Comparison of ENCODE assay signal across 1 cellular context in the genomic region with DNA sequence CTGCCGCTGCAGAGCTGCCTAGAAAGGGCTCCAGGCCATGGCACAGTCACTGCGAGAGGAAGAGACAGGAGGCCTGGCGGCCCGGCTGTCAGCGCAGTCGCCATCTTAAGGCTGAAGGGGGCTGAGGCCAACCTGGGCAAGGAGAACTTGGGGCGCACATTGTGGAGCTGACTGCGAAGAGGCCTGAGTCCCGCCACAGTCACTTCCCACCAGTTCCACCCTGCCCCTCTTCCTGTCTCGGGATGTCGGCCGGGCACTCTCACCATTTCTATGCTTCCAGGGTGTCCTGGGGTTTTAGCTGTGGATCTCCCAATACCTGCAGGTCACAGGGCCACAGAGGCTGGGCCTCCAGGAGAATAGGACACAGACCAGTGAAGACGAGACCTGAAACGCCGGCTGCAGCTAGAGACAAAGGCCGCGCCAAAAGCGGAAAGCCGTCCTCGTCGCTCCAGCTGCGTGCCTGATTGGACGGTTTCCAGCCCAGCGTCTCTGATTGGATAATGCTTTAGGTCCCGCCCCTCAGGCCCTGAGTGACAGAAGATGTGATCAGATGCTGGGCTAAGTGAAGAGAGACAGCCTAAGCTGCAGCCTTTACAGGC.
TF ChIP-seq lines count a peak whose summit lies in the region.

No MANE protein-coding gene starts in this region.

TF ChIP-seq in WTC11, 78 proteins besides CTCF, POLR2A, EP300 and RAD21 (continued from another document):
- TF ChIP-seq, protein P1, sequence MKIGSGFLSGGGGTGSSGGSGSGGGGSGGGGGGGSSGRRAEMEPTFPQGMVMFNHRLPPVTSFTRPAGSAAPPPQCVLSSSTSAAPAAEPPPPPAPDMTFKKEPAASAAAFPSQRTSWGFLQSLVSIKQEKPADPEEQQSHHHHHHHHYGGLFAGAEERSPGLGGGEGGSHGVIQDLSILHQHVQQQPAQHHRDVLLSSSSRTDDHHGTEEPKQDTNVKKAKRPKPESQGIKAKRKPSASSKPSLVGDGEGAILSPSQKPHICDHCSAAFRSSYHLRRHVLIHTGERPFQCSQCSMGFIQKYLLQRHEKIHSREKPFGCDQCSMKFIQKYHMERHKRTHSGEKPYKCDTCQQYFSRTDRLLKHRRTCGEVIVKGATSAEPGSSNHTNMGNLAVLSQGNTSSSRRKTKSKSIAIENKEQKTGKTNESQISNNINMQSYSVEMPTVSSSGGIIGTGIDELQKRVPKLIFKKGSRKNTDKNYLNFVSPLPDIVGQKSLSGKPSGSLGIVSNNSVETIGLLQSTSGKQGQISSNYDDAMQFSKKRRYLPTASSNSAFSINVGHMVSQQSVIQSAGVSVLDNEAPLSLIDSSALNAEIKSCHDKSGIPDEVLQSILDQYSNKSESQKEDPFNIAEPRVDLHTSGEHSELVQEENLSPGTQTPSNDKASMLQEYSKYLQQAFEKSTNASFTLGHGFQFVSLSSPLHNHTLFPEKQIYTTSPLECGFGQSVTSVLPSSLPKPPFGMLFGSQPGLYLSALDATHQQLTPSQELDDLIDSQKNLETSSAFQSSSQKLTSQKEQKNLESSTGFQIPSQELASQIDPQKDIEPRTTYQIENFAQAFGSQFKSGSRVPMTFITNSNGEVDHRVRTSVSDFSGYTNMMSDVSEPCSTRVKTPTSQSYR (CRISPR knock-in tag; IDR thresholded peaks at IDR 0.05) = peak; percentile 61; the same call in 1 of the 2 replicates
- TF ChIP-seq TEAD1 (CRISPR knock-in tag; IDR thresholded peaks at IDR 0.05) (peak; percentile 89), FOXP1 (CRISPR knock-in tag; IDR thresholded peaks at IDR 0.05; ENCODE audit: borderline replicate concordance) (peak; percentile 54; the same call in 1 of the 2 replicates), ZNF232 (CRISPR knock-in tag; IDR thresholded peaks at IDR 0.05) (peak; percentile 61; the same call in 1 of the 2 replicates), ZNF219 (CRISPR knock-in tag; IDR thresholded peaks at IDR 0.05; ENCODE audit: borderline replicate concordance) (0 out of 2 replicates have a peak, but pooled peaks have one; percentile 36), GRHL2 (CRISPR knock-in tag; IDR thresholded peaks at IDR 0.05; ENCODE audit: insufficient replicate concordance, severe bottlenecking) (no peak), JUN (CRISPR knock-in tag; IDR thresholded peaks at IDR 0.05) (peak; percentile 72; the same call in 1 of the 2 replicates), RELA (CRISPR knock-in tag; IDR thresholded peaks at IDR 0.05; ENCODE audit: borderline replicate concordance) (no peak), ZNF317 (CRISPR knock-in tag; IDR thresholded peaks at IDR 0.05; ENCODE audit: borderline replicate concordance, low read depth) (no peak)
- TF ChIP-seq, protein P2, sequence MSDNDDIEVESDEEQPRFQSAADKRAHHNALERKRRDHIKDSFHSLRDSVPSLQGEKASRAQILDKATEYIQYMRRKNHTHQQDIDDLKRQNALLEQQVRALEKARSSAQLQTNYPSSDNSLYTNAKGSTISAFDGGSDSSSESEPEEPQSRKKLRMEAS (CRISPR knock-in tag; IDR thresholded peaks at IDR 0.05) = peak; percentile 54
